Comparison of ENCODE assay signal across 1 cellular context in genomic region chr1:43389326-43390313, GRCh38.
TF ChIP-seq lines count a peak whose summit lies in the region.

Gene MED8 (minus strand): TSS chr1:43389800. CDS start chr1:43389764, 36 bp downstream.
Gene SZT2 (plus strand): TSS chr1:43389899. CDS start chr1:43389969, 70 bp downstream.

TF ChIP-seq in HepG2, 621 proteins besides CTCF, POLR2A, EP300 and RAD21 (continued from another document and continues in another):
- TF ChIP-seq KLF12 (CRISPR knock-in tag; IDR thresholded peaks at IDR 0.05; ENCODE audit: borderline replicate concordance) (no peak), ZNF430 (CRISPR knock-in tag; IDR thresholded peaks at IDR 0.05) (0 out of 2 replicates have a peak, but pooled peaks have one; percentile 60), SIX1 (CRISPR knock-in tag; IDR thresholded peaks at IDR 0.05; ENCODE audit: borderline replicate concordance) (no peak; the same call in 1 of the 2 replicates), ELF3 (CRISPR knock-in tag; IDR thresholded peaks at IDR 0.05) (0 out of 2 replicates have a peak, but pooled peaks have one; percentile 29), CREM (IDR thresholded peaks at IDR 0.05) (peak; percentile 85), CREM (CRISPR knock-in tag; IDR thresholded peaks at IDR 0.05) (no peak), MXD4 (CRISPR knock-in tag; IDR thresholded peaks at IDR 0.05) (peak; percentile 74; the same call in 1 of the 2 replicates), ZNF563 (CRISPR knock-in tag; IDR thresholded peaks at IDR 0.05) (peak; percentile 64; the same call in 1 of the 2 replicates), ZEB1 (IDR thresholded peaks at IDR 0.05; ENCODE audit: insufficient replicate concordance, low read depth) (no peak), CENPX (CRISPR knock-in tag; IDR thresholded peaks at IDR 0.05) (no peak), BRD4 (CRISPR knock-in tag; IDR thresholded peaks at IDR 0.05) (peak; percentile 48; the same call in 1 of the 2 replicates), ZBTB39 (CRISPR knock-in tag; IDR thresholded peaks at IDR 0.05) (no peak), CCAR2 (optimal IDR thresholded peaks at IDR 0.05; ENCODE audit: low read depth, low read length) (no peak), ZNF562 (CRISPR knock-in tag; IDR thresholded peaks at IDR 0.05; ENCODE audit: borderline replicate concordance) (no peak), ZNF703 (CRISPR knock-in tag; IDR thresholded peaks at IDR 0.05; ENCODE audit: borderline replicate concordance) (no peak), BRF2 (CRISPR knock-in tag; IDR thresholded peaks at IDR 0.05) (0 out of 2 replicates have a peak, but pooled peaks have one; percentile 65), SMAD3 (CRISPR knock-in tag; IDR thresholded peaks at IDR 0.05) (0 out of 2 replicates have a peak, but pooled peaks have one; percentile 61), TBL1XR1 (IDR thresholded peaks at IDR 0.05; ENCODE audit: borderline replicate concordance, low read length, partially characterized antibody) (no peak), SSRP1 (CRISPR knock-in tag; IDR thresholded peaks at IDR 0.05) (no peak), MTF2 (CRISPR knock-in tag; IDR thresholded peaks at IDR 0.05; ENCODE audit: borderline replicate concordance) (peak; percentile 48; the same call in 1 of the 2 replicates), ARNT2 (CRISPR knock-in tag; IDR thresholded peaks at IDR 0.05; ENCODE audit: low read depth) (no peak), ZC3H13 (CRISPR knock-in tag; IDR thresholded peaks at IDR 0.05) (0 out of 2 replicates have a peak, but pooled peaks have one; percentile 56), ARNT (IDR thresholded peaks at IDR 0.05) (no peak), POLR2G (IDR thresholded peaks at IDR 0.05; ENCODE audit: low read depth, low read length) (peak; percentile 96), ELF1 (CRISPR knock-in tag; IDR thresholded peaks at IDR 0.05) (peak; percentile 95), MYNN (CRISPR knock-in tag; IDR thresholded peaks at IDR 0.05; ENCODE audit: low read depth) (0 out of 2 replicates have a peak, but pooled peaks have one; percentile 46), HIC2 (CRISPR knock-in tag; IDR thresholded peaks at IDR 0.05; ENCODE audit: low read depth) (no peak), ZNF446 (CRISPR knock-in tag; IDR thresholded peaks at IDR 0.05) (no peak), ZNF552 (CRISPR knock-in tag; IDR thresholded peaks at IDR 0.05; ENCODE audit: borderline replicate concordance) (no peak), MLLT10 (CRISPR knock-in tag; IDR thresholded peaks at IDR 0.05) (no peak), IRF2 (CRISPR knock-in tag; IDR thresholded peaks at IDR 0.05) (peak; percentile 72; the same call in 1 of the 2 replicates), ZHX1 (CRISPR knock-in tag; IDR thresholded peaks at IDR 0.05; ENCODE audit: low read depth) (peak; percentile 49; the same call in 1 of the 2 replicates), ZNF263 (CRISPR knock-in tag; IDR thresholded peaks at IDR 0.05) (no peak), KLF13 (CRISPR knock-in tag; IDR thresholded peaks at IDR 0.05) (no peak), JUN (CRISPR knock-in tag; IDR thresholded peaks at IDR 0.05) (no peak)
- TF ChIP-seq, protein P1, sequence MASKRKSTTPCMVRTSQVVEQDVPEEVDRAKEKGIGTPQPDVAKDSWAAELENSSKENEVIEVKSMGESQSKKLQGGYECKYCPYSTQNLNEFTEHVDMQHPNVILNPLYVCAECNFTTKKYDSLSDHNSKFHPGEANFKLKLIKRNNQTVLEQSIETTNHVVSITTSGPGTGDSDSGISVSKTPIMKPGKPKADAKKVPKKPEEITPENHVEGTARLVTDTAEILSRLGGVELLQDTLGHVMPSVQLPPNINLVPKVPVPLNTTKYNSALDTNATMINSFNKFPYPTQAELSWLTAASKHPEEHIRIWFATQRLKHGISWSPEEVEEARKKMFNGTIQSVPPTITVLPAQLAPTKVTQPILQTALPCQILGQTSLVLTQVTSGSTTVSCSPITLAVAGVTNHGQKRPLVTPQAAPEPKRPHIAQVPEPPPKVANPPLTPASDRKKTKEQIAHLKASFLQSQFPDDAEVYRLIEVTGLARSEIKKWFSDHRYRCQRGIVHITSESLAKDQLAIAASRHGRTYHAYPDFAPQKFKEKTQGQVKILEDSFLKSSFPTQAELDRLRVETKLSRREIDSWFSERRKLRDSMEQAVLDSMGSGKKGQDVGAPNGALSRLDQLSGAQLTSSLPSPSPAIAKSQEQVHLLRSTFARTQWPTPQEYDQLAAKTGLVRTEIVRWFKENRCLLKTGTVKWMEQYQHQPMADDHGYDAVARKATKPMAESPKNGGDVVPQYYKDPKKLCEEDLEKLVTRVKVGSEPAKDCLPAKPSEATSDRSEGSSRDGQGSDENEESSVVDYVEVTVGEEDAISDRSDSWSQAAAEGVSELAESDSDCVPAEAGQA (IDR thresholded peaks at IDR 0.05; ENCODE audit: low read depth) = peak; percentile 45; the same call in 1 of the 2 replicates
- TF ChIP-seq, protein P1 (CRISPR knock-in tag; IDR thresholded peaks at IDR 0.05; ENCODE audit: borderline replicate concordance) = no peak
- TF ChIP-seq, protein P2, sequence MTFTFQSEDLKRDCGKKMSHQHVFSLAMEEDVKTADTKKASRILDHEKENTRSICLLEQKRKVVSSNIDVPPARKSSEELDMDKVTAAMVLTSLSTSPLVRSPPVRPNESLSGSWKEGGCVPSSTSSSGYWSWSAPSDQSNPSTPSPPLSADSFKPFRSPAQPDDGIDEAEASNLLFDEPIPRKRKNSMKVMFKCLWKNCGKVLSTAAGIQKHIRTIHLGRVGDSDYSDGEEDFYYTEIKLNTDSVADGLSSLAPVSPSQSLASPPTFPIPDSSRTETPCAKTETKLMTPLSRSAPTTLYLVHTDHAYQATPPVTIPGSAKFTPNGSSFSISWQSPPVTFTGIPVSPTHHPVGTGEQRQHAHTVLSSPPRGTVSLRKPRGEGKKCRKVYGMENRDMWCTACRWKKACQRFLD (CRISPR knock-in tag; IDR thresholded peaks at IDR 0.05; ENCODE audit: borderline replicate concordance) = peak; percentile 55; the same call in 1 of the 2 replicates
- TF ChIP-seq, protein P3, sequence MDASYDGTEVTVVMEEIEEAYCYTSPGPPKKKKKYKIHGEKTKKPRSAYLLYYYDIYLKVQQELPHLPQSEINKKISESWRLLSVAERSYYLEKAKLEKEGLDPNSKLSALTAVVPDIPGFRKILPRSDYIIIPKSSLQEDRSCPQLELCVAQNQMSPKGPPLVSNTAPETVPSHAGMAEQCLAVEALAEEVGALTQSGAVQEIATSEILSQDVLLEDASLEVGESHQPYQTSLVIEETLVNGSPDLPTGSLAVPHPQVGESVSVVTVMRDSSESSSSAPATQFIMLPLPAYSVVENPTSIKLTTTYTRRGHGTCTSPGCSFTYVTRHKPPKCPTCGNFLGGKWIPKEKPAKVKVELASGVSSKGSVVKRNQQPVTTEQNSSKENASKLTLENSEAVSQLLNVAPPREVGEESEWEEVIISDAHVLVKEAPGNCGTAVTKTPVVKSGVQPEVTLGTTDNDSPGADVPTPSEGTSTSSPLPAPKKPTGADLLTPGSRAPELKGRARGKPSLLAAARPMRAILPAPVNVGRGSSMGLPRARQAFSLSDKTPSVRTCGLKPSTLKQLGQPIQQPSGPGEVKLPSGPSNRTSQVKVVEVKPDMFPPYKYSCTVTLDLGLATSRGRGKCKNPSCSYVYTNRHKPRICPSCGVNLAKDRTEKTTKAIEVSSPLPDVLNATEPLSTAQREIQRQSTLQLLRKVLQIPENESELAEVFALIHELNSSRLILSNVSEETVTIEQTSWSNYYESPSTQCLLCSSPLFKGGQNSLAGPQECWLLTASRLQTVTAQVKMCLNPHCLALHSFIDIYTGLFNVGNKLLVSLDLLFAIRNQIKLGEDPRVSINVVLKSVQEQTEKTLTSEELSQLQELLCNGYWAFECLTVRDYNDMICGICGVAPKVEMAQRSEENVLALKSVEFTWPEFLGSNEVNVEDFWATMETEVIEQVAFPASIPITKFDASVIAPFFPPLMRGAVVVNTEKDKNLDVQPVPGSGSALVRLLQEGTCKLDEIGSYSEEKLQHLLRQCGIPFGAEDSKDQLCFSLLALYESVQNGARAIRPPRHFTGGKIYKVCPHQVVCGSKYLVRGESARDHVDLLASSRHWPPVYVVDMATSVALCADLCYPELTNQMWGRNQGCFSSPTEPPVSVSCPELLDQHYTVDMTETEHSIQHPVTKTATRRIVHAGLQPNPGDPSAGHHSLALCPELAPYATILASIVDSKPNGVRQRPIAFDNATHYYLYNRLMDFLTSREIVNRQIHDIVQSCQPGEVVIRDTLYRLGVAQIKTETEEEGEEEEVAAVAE (CRISPR knock-in tag; IDR thresholded peaks at IDR 0.05; ENCODE audit: borderline replicate concordance) = peak; percentile 62; the same call in 1 of the 2 replicates
